15 cellular contexts compared by ENCODE assay signal in the genomic region with DNA sequence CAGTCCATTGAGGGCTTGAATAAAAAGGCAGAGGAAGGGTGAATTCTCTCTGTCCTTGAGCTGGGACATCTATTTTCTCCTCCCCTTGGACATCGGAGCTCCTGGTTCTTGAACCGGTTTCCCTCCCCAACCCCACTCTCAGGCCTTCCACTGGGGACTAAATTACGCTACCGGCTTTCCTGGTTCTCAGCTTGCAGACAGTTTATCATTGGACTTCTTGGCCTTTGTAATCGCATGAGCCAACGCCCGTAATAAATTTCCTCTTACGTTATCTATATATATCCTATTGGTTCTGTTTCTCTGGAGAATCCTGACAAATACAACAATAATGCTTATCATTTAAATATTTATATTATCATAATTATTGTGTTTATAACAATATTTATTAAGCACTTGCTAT. TPM values are rescaled to one million over a fixed set of nuclear protein-coding genes. Genes with fewer than 3 reads are reported as not detected.
A peak's percentile ranks its signal among the peaks of the same experiment; 100 is the strongest.
DNase-seq lines count a peak whose midpoint lies in the region; ATAC-seq and TF ChIP-seq lines count a peak whose summit lies in the region.
"Had no signal": no experiment of that assay in that cellular context is flagged by ENCODE, and none has a peak within 500 bp of the region (broad histone marks: within the 10 kb centered on the region; RNA-seq: fewer than 3 reads in every experiment).

No MANE protein-coding gene starts in this region.

- intact Hi-C loops in mucosa of descending colon (cut with DNase I, micrococcal nuclease): loop anchor here in 1 of 2 donors (10.0 kb wide), 1 partner anchor 193 kb away; no protein-coding TSS in a partner anchor

- CTCF ChIA-PET in activated CD8-positive, alpha-beta memory T cell treated with anti-CD3 and anti-CD28 coated beads, Interleukin-2, amount 10 ng/mL, durations not matched to agents 7 days and 5 days (lab: Charles Lee): interaction anchor here (1.0 to 6.3 kb wide), 24 partner anchors 12 to 267 kb away, joined by 3 to 216 read pairs (median 8); partner anchors contain the start of genes COL9A2, PPT1 and SMAP2

- H3K36me3 ChIP-seq in mucosa of descending colon (ENCODE audit: low read depth): no peaks in the 10 kb centered on the region
- H3K36me3 ChIP-seq: BLaER1 treated with 17β-estradiol and CSF1 and Interleukin-3, amounts not matched to agents 10 nM and 100 nM had no signal

- H3K4me3 Mint-ChIP-seq in activated CD8-positive, alpha-beta memory T cell treated with anti-CD3 and anti-CD28 coated beads, Interleukin-2, amount 10 ng/mL, durations not matched to agents 7 days and 5 days: no peak overlapping the region
- H3K4me3 Mint-ChIP-seq: B cell; CD4-positive, alpha-beta T cell; CD8-positive, alpha-beta T cell had no signal

- no peak overlapping the region for H3K27ac Mint-ChIP-seq in activated CD8-positive, alpha-beta memory T cell treated with anti-CD3 and anti-CD28 coated beads, Interleukin-2, amount 10 ng/mL, durations not matched to agents 7 days and 5 days
- H3K27ac Mint-ChIP-seq: B cell; CD4-positive, alpha-beta T cell; CD8-positive, alpha-beta T cell had no signal

- no peak overlapping the region for H3K4me3 ChIP-seq in mucosa of descending colon
- H3K4me3 ChIP-seq: A549; BLaER1 treated with 17β-estradiol and CSF1 and Interleukin-3, amounts not matched to agents 10 nM and 100 nM had no signal

- peaks cover 2% of the 10 kb centered on the region for H3K27me3 Mint-ChIP-seq in activated CD8-positive, alpha-beta memory T cell treated with anti-CD3 and anti-CD28 coated beads, Interleukin-2, amount 10 ng/mL, durations not matched to agents 7 days and 5 days
- H3K27me3 Mint-ChIP-seq: B cell; CD4-positive, alpha-beta T cell had no signal

- no peaks in the 10 kb centered on the region for H3K9me3 Mint-ChIP-seq in activated CD8-positive, alpha-beta memory T cell treated with anti-CD3 and anti-CD28 coated beads, Interleukin-2, amount 10 ng/mL, durations not matched to agents 7 days and 5 days (ENCODE audit: low read depth)
- H3K9me3 Mint-ChIP-seq: CD4-positive, alpha-beta T cell; CD8-positive, alpha-beta T cell had no signal

- peak; percentile 8 for DNase-seq in activated CD8-positive, alpha-beta memory T cell treated with anti-CD3 and anti-CD28 coated beads, Interleukin-2, amount 50 U/mL, for 48 hours
- no peak for DNase-seq in activated CD8-positive, alpha-beta memory T cell treated with anti-CD3 and anti-CD28 coated beads, Interleukin-2, amount 10 ng/mL, durations not matched to agents 7 days and 5 days
- DNase-seq in mucosa of descending colon: no peak
- no peak for DNase-seq in stimulated activated naive CD4-positive, alpha-beta T cell treated with Interleukin-2 at 50 U/mL for 16 hours (lab: John Stamatoyannopoulos, UW)
- DNase-seq: AML-193; Caco-2; Calu3; CD4-positive, alpha-beta T cell; CD8-positive, alpha-beta T cell; DMS79 treated with DMSO at 0.1 percent for 48 hours; GF-D8 had no signal

- H3K4me1 ChIP-seq in mucosa of descending colon (ENCODE audit: low read depth): no peaks in the 10 kb centered on the region
- H3K4me1 ChIP-seq: A549, Caco-2 had no signal

- no peaks in the 10 kb centered on the region for H3K9me3 ChIP-seq in mucosa of descending colon
- H3K9me3 ChIP-seq: A549, Caco-2 had no signal

- no peak for ATAC-seq in activated CD8-positive, alpha-beta memory T cell treated with anti-CD3 and anti-CD28 coated beads, Interleukin-2, amount 10 ng/mL, durations not matched to agents 7 days and 5 days
- peak; percentile 71 for ATAC-seq in mucosa of descending colon
- ATAC-seq in HG03342 (IDR thresholded peaks at IDR 0.05; ENCODE audit: unreplicated experiment): no peak
- ATAC-seq: A549; CD8-positive, alpha-beta T cell had no signal

- H3K4me1 Mint-ChIP-seq in activated CD8-positive, alpha-beta memory T cell treated with anti-CD3 and anti-CD28 coated beads, Interleukin-2, amount 10 ng/mL, durations not matched to agents 7 days and 5 days: peaks cover 38% of the 10 kb centered on the region

- peaks cover 3% of the 10 kb centered on the region for H3K36me3 Mint-ChIP-seq in activated CD8-positive, alpha-beta memory T cell treated with anti-CD3 and anti-CD28 coated beads, Interleukin-2, amount 10 ng/mL, durations not matched to agents 7 days and 5 days
- H3K36me3 Mint-ChIP-seq: CD8-positive, alpha-beta T cell had no signal

- no peak for TF ChIP-seq CTCF in mucosa of descending colon (IDR thresholded peaks at IDR 0.05)

RNA-seq across cellular contexts. Expression of gene COL9A2, which starts 20.4 kb away (rescaled TPM):
- 10 to 100 TPM in 1 of 2 experiments, 1 to 10 TPM in 1; 8.3 to 12.4 TPM for total RNA-seq in activated CD8-positive, alpha-beta memory T cell treated with anti-CD3 and anti-CD28 coated beads, Interleukin-2, amount 10 ng/mL, durations not matched to agents 7 days and 5 days
- 10 to 100 TPM in 1 of 3 donors, 1 to 10 TPM in 2; 3.4 to 11.2 (median 4.8) TPM for total RNA-seq in mucosa of descending colon

RNA-seq across cellular contexts. Expression of gene SMAP2, which starts 36.1 kb away (rescaled TPM):
- total RNA-seq in activated CD8-positive, alpha-beta memory T cell treated with anti-CD3 and anti-CD28 coated beads, Interleukin-2, amount 10 ng/mL, durations not matched to agents 7 days and 5 days: 100 to 1,000 TPM; 116 to 145 TPM
- 10 to 100 TPM; 22.0 to 35.6 (median 24.7) TPM for total RNA-seq in mucosa of descending colon
